ENCODE assay signal across 23 cellular contexts in the genomic region with DNA sequence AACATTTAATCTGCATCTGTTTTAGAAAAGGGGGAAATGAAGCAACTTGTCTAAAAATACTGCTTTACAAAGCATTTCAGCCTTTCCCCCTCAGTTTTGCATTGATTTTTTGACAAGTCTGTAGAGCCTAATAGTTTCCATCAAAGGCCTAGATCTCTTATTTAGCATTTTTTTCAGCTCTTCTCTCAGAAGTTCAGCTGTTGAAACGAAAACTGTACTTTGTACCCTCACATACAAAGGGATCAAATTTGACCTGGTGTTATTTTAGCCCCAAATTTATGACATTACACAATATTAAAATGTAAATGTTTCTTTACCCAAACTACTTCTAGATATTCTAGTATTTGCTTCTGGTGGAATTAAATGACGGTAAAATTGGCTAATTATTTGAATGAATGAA.
"Had no signal": no experiment of that assay in that cellular context is flagged by ENCODE, and none has a peak within 500 bp of the region (broad histone marks: within the 10 kb centered on the region; RNA-seq: fewer than 3 reads in every experiment).

No MANE protein-coding gene starts in this region.

- H3K27me3 ChIP-seq: body of pancreas, dorsolateral prefrontal cortex, suprapubic skin, transverse colon, uterus had no signal

- H3K36me3 ChIP-seq: uterus had no signal

- FAIRE-seq: islet of Langerhans had no signal

- H3K27ac ChIP-seq: body of pancreas, dorsolateral prefrontal cortex, epithelial cell of prostate, suprapubic skin, transverse colon, uterus had no signal

- ATAC-seq: activated CD8-positive, alpha-beta T cell treated with anti-CD3 and anti-CD28 coated beads for 36 hours; activated T-helper 17 cell treated with anti-CD3 and anti-CD28 coated beads, Interleukin-2, amount 50 U/mL, for 72 hours; body of pancreas; left colon; stimulated activated naive CD8-positive, alpha-beta T cell treated with anti-CD3 and anti-CD28 coated beads, Interleukin-15, amount 100 ng/mL, for 72 hours had no signal

- H3K4me3 ChIP-seq: body of pancreas, dorsolateral prefrontal cortex, lung, suprapubic skin, transverse colon, uterus had no signal

- DNase-seq: activated CD4-positive, alpha-beta T cell treated with anti-CD3 and anti-CD28 coated beads, Interleukin-2, amount 10 ng/mL, durations not matched to agents 24 days and 14 days; activated CD4-positive, CD25-positive, alpha-beta regulatory T cell; activated CD8-positive, alpha-beta T cell treated with anti-CD3 and anti-CD28 coated beads for 36 hours; activated naive CD4-positive, alpha-beta T cell treated with Interleukin-2 at 50 U/mL for 16 hours; activated T-cell treated with anti-CD3 and anti-CD28 coated beads, Interleukin-2, amount 50 U/mL, for 1 hour; body of pancreas; dorsolateral prefrontal cortex; endodermal cell; foreskin fibroblast; glutamatergic neuron; hippocampal formation; left colon; stimulated activated CD4-positive, alpha-beta T cell treated with anti-CD3 and anti-CD28 coated beads, Interleukin-12 subunit alpha, Interleukin-12 subunit beta, amount 100 ng/mL, for 4 hours; stimulated activated CD4-positive, alpha-beta T cell treated with anti-CD3 and anti-CD28 coated beads, Interleukin-2, amount 100 ng/mL, for 24 hours; stimulated activated naive CD8-positive, alpha-beta T cell treated with anti-CD3 and anti-CD28 coated beads, Interleukin-15, amount 100 ng/mL, for 72 hours; T-helper 9 cell; transverse colon; uterus had no signal

- H3K9me3 ChIP-seq: body of pancreas, suprapubic skin, transverse colon, uterus had no signal
